2 cellular contexts compared by ENCODE assay signal in the genomic region with DNA sequence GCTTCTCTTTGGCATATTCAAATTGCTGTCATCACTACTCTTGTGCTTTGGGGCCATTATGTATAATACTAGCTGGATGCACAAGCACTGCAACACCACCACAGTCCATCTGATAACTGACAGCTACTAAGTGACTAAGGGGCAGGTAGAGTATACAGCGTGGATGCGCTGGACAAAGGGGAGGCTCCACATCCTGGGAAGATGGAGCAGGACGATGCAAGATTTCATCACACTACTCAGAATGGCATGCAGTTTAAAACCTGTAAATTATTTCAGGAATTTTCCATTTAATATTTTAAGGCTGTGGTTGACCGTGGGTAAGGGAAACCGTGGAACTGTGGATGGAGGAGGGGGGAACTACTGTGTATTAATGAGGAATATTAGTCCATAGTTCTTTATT.
TF ChIP-seq lines count a peak whose summit lies in the region.

No MANE protein-coding gene starts in this region.

TF ChIP-seq in A549, 52 proteins besides CTCF, POLR2A, EP300 and RAD21:
- TF ChIP-seq SREBF2 (IDR thresholded peaks at IDR 0.05) (no peak), RFX5 (IDR thresholded peaks at IDR 0.05) (no peak), KDM1A (IDR thresholded peaks at IDR 0.05; ENCODE audit: low read depth) (no peak), CEBPB (IDR thresholded peaks at IDR 0.05) (peak in 1 of 2 experiments; percentile 38; a peak in 2 of 4 replicates), RARB (CRISPR knock-in tag; IDR thresholded peaks at IDR 0.05) (no peak), RNF2 (IDR thresholded peaks at IDR 0.05; ENCODE audit: borderline replicate concordance, low read depth) (no peak)
- TF ChIP-seq, protein P1, sequence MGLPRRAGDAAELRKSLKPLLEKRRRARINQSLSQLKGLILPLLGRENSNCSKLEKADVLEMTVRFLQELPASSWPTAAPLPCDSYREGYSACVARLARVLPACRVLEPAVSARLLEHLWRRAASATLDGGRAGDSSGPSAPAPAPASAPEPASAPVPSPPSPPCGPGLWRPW (IDR thresholded peaks at IDR 0.05) = no peak
TF ChIP-seq in A549: peak in this region for 1.

TF ChIP-seq in HCT116, 20 proteins besides CTCF, POLR2A, EP300 and RAD21:
- TF ChIP-seq YY1 (IDR thresholded peaks at IDR 0.05; ENCODE audit: extremely low read depth, insufficient replicate concordance, low read depth, low read length) (no peak), CEBPB (IDR thresholded peaks at IDR 0.05; ENCODE audit: low read depth) (0 out of 2 replicates have a peak, but pooled peaks have one; percentile 10)
